In genomic region chr10:61974611-61975010, GRCh38 we compare ENCODE assay signal across 8 cellular contexts.
DNase-seq lines count a peak whose midpoint lies in the region; ATAC-seq lines count a peak whose summit lies in the region.

No MANE protein-coding gene starts in this region.

- intact Hi-C loops in activated naive CD4-positive, alpha-beta T cell treated with anti-CD3 and anti-CD28 coated beads for 36 hours (cut with micrococcal nuclease) = no loop called here

- no peak for ATAC-seq in natural killer cell treated with Interleukin-12 subunit alpha and Interleukin-12 subunit beta and Interleukin-15 and Interleukin-18, amount 100 ng/mL, for 72 hours
- no peak for ATAC-seq in HG03097 (IDR thresholded peaks at IDR 0.05; ENCODE audit: low FRiP score, unreplicated experiment)

- peak overlapping the region; percentile 24 for H3K27ac ChIP-seq in caudate nucleus (ENCODE audit: low read depth, low read length)

- DNase-seq in COLO668 (lab: John Stamatoyannopoulos, UW; ENCODE audit: unreplicated experiment) (peak; percentile 14), NAMALWA (ENCODE audit: low spot score) (peak; percentile 82), caudate nucleus (lab: John Stamatoyannopoulos, UW) (peak in 22 of 61 donors; percentile 1 to 50 (median 11)), mucosa of gallbladder (ENCODE audit: low spot score) (peak; percentile 26)
- no peak for DNase-seq in natural killer cell treated with Interleukin-12 subunit alpha and Interleukin-12 subunit beta and Interleukin-15 and Interleukin-18, amount 100 ng/mL, for 72 hours (ENCODE audit: low spot score)
- DNase-seq in stimulated activated CD4-positive, alpha-beta T cell treated with anti-CD3 and anti-CD28 coated beads, Interleukin-4, amount 100 ng/mL, for 1 hour = no peak
- no peak for DNase-seq in activated naive CD4-positive, alpha-beta T cell treated with anti-CD3 and anti-CD28 coated beads for 36 hours

- CTCF ChIA-PET in activated naive CD4-positive, alpha-beta T cell treated with anti-CD3 and anti-CD28 coated beads for 36 hours (lab: Charles Lee) = interaction anchor here (1.2 kb wide), 1 partner anchor 64 kb away, joined by 4 read pairs; no protein-coding TSS in a partner anchor

- no peaks in the 10 kb centered on the region for H3K27me3 Mint-ChIP-seq in natural killer cell treated with Interleukin-12 subunit alpha and Interleukin-12 subunit beta and Interleukin-15 and Interleukin-18, amount 100 ng/mL, for 72 hours
- H3K27me3 Mint-ChIP-seq in activated naive CD4-positive, alpha-beta T cell treated with anti-CD3 and anti-CD28 coated beads for 36 hours (ENCODE audit: low read depth) = no peaks in the 10 kb centered on the region

- H3K4me1 Mint-ChIP-seq in natural killer cell treated with Interleukin-12 subunit alpha and Interleukin-12 subunit beta and Interleukin-15 and Interleukin-18, amount 100 ng/mL, for 72 hours (ENCODE audit: low read depth in 2 of 2) = peaks cover 32 to 39% of the 10 kb centered on the region in 2 donors
- peaks cover 73% of the 10 kb centered on the region for H3K4me1 Mint-ChIP-seq in activated naive CD4-positive, alpha-beta T cell treated with anti-CD3 and anti-CD28 coated beads for 36 hours (ENCODE audit: low read depth)

- no peaks in the 10 kb centered on the region for H3K9me3 Mint-ChIP-seq in natural killer cell treated with Interleukin-12 subunit alpha and Interleukin-12 subunit beta and Interleukin-15 and Interleukin-18, amount 100 ng/mL, for 72 hours
- peaks cover 8% of the 10 kb centered on the region for H3K9me3 Mint-ChIP-seq in activated naive CD4-positive, alpha-beta T cell treated with anti-CD3 and anti-CD28 coated beads for 36 hours

- H3K4me3 Mint-ChIP-seq in natural killer cell treated with Interleukin-12 subunit alpha and Interleukin-12 subunit beta and Interleukin-15 and Interleukin-18, amount 100 ng/mL, for 72 hours = no peak overlapping the region
- no peak overlapping the region for H3K4me3 Mint-ChIP-seq in activated naive CD4-positive, alpha-beta T cell treated with anti-CD3 and anti-CD28 coated beads for 36 hours

- peaks cover 22% of the 10 kb centered on the region for H3K36me3 Mint-ChIP-seq in natural killer cell treated with Interleukin-12 subunit alpha and Interleukin-12 subunit beta and Interleukin-15 and Interleukin-18, amount 100 ng/mL, for 72 hours
- H3K36me3 Mint-ChIP-seq in activated naive CD4-positive, alpha-beta T cell treated with anti-CD3 and anti-CD28 coated beads for 36 hours (ENCODE audit: low read depth) = peaks cover 73% of the 10 kb centered on the region

- H3K27ac Mint-ChIP-seq in natural killer cell treated with Interleukin-12 subunit alpha and Interleukin-12 subunit beta and Interleukin-15 and Interleukin-18, amount 100 ng/mL, for 72 hours = no peak overlapping the region
- no peak overlapping the region for H3K27ac Mint-ChIP-seq in activated naive CD4-positive, alpha-beta T cell treated with anti-CD3 and anti-CD28 coated beads for 36 hours

Comparison
In these comparisons a context has a peak if more than half of its experiments do, and no peak if none do; other contexts are left out.
1. DNase-seq: peak in COLO668 (single experiment), NAMALWA (single experiment) and mucosa of gallbladder (single experiment); none in natural killer cell treated with Interleukin-12 subunit alpha and Interleukin-12 subunit beta and Interleukin-15 and Interleukin-18, amount 100 ng/mL, for 72 hours (single experiment), stimulated activated CD4-positive, alpha-beta T cell treated with anti-CD3 and anti-CD28 coated beads, Interleukin-4, amount 100 ng/mL, for 1 hour (single experiment) and activated naive CD4-positive, alpha-beta T cell treated with anti-CD3 and anti-CD28 coated beads for 36 hours (single experiment).